In the genomic region with DNA sequence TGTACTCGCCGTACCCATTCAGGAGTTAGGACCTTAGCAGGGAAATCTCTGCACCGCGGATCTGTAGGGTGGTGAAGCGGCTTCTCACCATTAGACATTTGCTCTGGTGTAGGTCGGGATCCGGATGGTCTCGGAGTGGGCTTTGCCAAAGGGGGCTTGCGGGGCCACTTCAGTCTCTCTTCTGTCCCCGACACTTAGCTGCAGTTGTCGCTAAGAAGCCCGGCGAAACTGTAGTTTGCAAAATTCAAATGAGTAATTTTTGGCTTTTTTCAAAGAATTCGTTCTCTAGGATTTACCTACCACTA, we compare ENCODE assay signal across 7 cellular contexts. TPM values are rescaled to one million over a fixed set of nuclear protein-coding genes. Genes with fewer than 3 reads are reported as not detected.
DNase-seq lines count a peak whose midpoint lies in the region; ATAC-seq and TF ChIP-seq lines count a peak whose summit lies in the region.

No MANE protein-coding gene starts in this region.

- WGBS in spleen, 5 donors, result 0 to 4% (median 1%) methylated on average over 9 to 14 of the region's 14 CpGs

- H3K4me3 Mint-ChIP-seq in T-cell (peak overlapping the region; percentile 89 to 98 (median 94)), glutamatergic neuron (ENCODE audit: unreplicated experiment) (peak overlapping the region; percentile 94)

- H3K27ac ChIP-seq in spleen, result peak overlapping the region; percentile 82 to 92 (median 88)

- H3K36me3 Mint-ChIP-seq in T-cell (peaks cover 11% of the 10 kb centered on the region), glutamatergic neuron (ENCODE audit: unreplicated experiment) (no peaks in the 10 kb centered on the region)

- TF ChIP-seq CTCF in glutamatergic neuron (IDR thresholded peaks at IDR 0.05; ENCODE audit: partially characterized antibody, unreplicated experiment) (no peak), spleen (IDR thresholded peaks at IDR 0.05 in 8 of 11, conservative IDR thresholded peaks at IDR 0.05 in 3 of 11) (no peak), GM13976 (IDR thresholded peaks at IDR 0.05; ENCODE audit: borderline replicate concordance, control extremely low read depth, extremely low read depth, insufficient read depth, missing control alignments) (no peak)

- H3K4me3 ChIP-seq in H7 (ENCODE audit: insufficient read depth, low read depth, low read length) (peak overlapping the region; percentile 91), spleen (peak overlapping the region; percentile 80 to 99 (median 91))

- no peaks in the 10 kb centered on the region for H3K27me3 Mint-ChIP-seq in T-cell
- peaks cover 2% of the 10 kb centered on the region for H3K27me3 Mint-ChIP-seq in glutamatergic neuron (ENCODE audit: unreplicated experiment)

- H3K27ac Mint-ChIP-seq in T-cell, result peak overlapping the region; percentile 92 to 99
- peak overlapping the region; percentile 93 for H3K27ac Mint-ChIP-seq in glutamatergic neuron (ENCODE audit: unreplicated experiment)

- DNase-seq in H7 (no peak), T-cell (no peak), glutamatergic neuron (peak; percentile 14), spleen (no peak), GM13976 (ENCODE audit: low spot score) (no peak), hippocampal formation (lab: John Stamatoyannopoulos, UW) (no peak)

- H3K9me3 ChIP-seq in spleen, result no peaks in the 10 kb centered on the region

- in situ Hi-C loops in GM13976 (cut with MboI; ENCODE audit: low sequenced_read_pairs, unreplicated experiment), result no loop called here

- H3K27me3 ChIP-seq in H7 (ENCODE audit: control insufficient read depth, insufficient read depth, low read length) (no peaks in the 10 kb centered on the region), spleen (replicated peaks in 1 of 7) (no peaks in the 10 kb centered on the region)

- no peak for ATAC-seq in T-cell (replicated peaks in 1 of 4)
- no peak for ATAC-seq in HG03159 (IDR thresholded peaks at IDR 0.05; ENCODE audit: unreplicated experiment)

- intact Hi-C loops in spleen (cut with DNase I; ENCODE audit: low total_unique reads), result no loop called here

- CTCF ChIA-PET in T-cell (lab: Charles Lee), result interaction anchor here in 1 of 2 donors (0.5 kb wide), 2 partner anchors 124 to 399 kb away, joined by 4 to 7 read pairs; no protein-coding TSS in a partner anchor

- H3K4me1 ChIP-seq in spleen, result peaks cover 7 to 80% (median 51%) of the 10 kb centered on the region in 6 donors

- no peak for TF ChIP-seq POLR2A in spleen (IDR thresholded peaks at IDR 0.05)

- H3K36me3 ChIP-seq in H7 (replicated peaks; ENCODE audit: control insufficient read depth, insufficient read depth, low read length), result no peaks in the 10 kb centered on the region; the same call in 1 of the 2 replicates
- no peaks in the 10 kb centered on the region for H3K36me3 ChIP-seq in spleen

- no peaks in the 10 kb centered on the region for H3K9me3 Mint-ChIP-seq in T-cell
- peaks cover 1% of the 10 kb centered on the region for H3K9me3 Mint-ChIP-seq in glutamatergic neuron (ENCODE audit: unreplicated experiment)

- POLR2A ChIA-PET in T-cell (lab: Charles Lee), result interaction anchor here in 1 of 2 donors (0.8 to 1.0 kb wide), 2 partner anchors 8 to 181 kb away, joined by 3 read pairs; no protein-coding TSS in a partner anchor

- H3K4me1 Mint-ChIP-seq in T-cell (peaks cover 45 to 50% (median 46%) of the 10 kb centered on the region in 3 donors), glutamatergic neuron (ENCODE audit: low read depth, unreplicated experiment) (peaks cover 5% of the 10 kb centered on the region)

RNA-seq across cellular contexts. Expression of gene QRSL1, which starts 0.4 kb away (rescaled TPM):
- total RNA-seq in H7 (2014; rRNA removed; shearing (Covaris generic)), result 21.5 and 30.2 TPM in 2 replicates
- total RNA-seq in T-cell (10 to 100 TPM in 3 of 5 donors, 1 to 10 TPM in 2; 7.6 to 13.8 (median 12.3) TPM), glutamatergic neuron (ENCODE audit: unreplicated experiment) (10.2 TPM), spleen (10 to 100 TPM; 16.4 to 27.9 (median 20.2) TPM)
- polyA plus RNA-seq in spleen, result 10 to 100 TPM; 18.2 to 23.1 (median 21.6) TPM

RNA-seq across cellular contexts. Expression of gene RTN4IP1, which starts 0.5 kb away (rescaled TPM):
- total RNA-seq in H7 (2014; rRNA removed; shearing (Covaris generic)), result 17.6 and 18.4 TPM in 2 replicates
- 1 to 10 TPM; 5.2 to 7.6 (median 7.0) TPM for total RNA-seq in T-cell
- total RNA-seq in glutamatergic neuron (ENCODE audit: unreplicated experiment), result 4.7 TPM
- 1 to 10 TPM; 3.9 to 9.1 (median 6.7) TPM for total RNA-seq in spleen
- 1 to 10 TPM; 4.7 to 8.2 (median 6.5) TPM for polyA plus RNA-seq in spleen
